In genomic region chr16:88633684-88634140, GRCh38 we compare ENCODE assay signal across 9 cellular contexts. TPM values are rescaled to one million over a fixed set of nuclear protein-coding genes. Genes with fewer than 3 reads are reported as not detected.
DNase-seq lines count a peak whose midpoint lies in the region; ATAC-seq and TF ChIP-seq lines count a peak whose summit lies in the region.
"Had no signal": no experiment of that assay in that cellular context is flagged by ENCODE, and none has a peak within 500 bp of the region (broad histone marks: within the 10 kb centered on the region; RNA-seq: fewer than 3 reads in every experiment).

No MANE protein-coding gene starts in this region.

- H3K27me3 ChIP-seq in Caco-2 (replicated peaks; ENCODE audit: control insufficient read depth, insufficient read depth, low read length) (no peaks in the 10 kb centered on the region), HUES6 (ENCODE audit: control insufficient read depth, insufficient read depth, low read length) (peaks cover 19% of the 10 kb centered on the region; the same call in 1 of the 2 replicates), foreskin keratinocyte (peaks cover 40% of the 10 kb centered on the region)

- H3K9me3 ChIP-seq in Caco-2 (no peaks in the 10 kb centered on the region), HUES6 (ENCODE audit: control insufficient read depth, insufficient read depth, low read depth, low read length) (no peaks in the 10 kb centered on the region)

- peaks cover 4% of the 10 kb centered on the region; the same call in 1 of the 2 replicates for H3K36me3 ChIP-seq in Caco-2 (ENCODE audit: control insufficient read depth, insufficient read depth, low read length)
- peaks cover 30% of the 10 kb centered on the region for H3K36me3 ChIP-seq in HUES6 (ENCODE audit: control insufficient read depth, insufficient read depth, low read length)

- ATAC-seq in GM19455 (IDR thresholded peaks at IDR 0.05; ENCODE audit: unreplicated experiment) (peak; percentile 16), foreskin keratinocyte (no peak), sciatic nerve (peak; percentile 48)

- POLR2A ChIA-PET in Caco-2 (lab: Charles Lee) = interaction anchor here (1.3 kb wide), 1 partner anchor 63 kb away, joined by 3 read pairs; the partner anchor contains the start of gene ZC3H18

- peak; percentile 54 to 69 for DNase-seq in Caco-2
- DNase-seq in activated T-cell treated with anti-CD3 and anti-CD28 coated beads for 4 hours = peak; percentile 35
- DNase-seq in foreskin keratinocyte = peak in 1 of 2 donors; percentile 18
- no peak for DNase-seq in sciatic nerve (ENCODE audit: low spot score)
- DNase-seq in SK-N-DZ (ENCODE audit: low spot score) = no peak
- no peak for DNase-seq in epidermal melanocyte (ENCODE audit: insufficient read length, low spot score)

- H3K9ac ChIP-seq in HUES6 (ENCODE audit: low read length) = no peak overlapping the region

- no peak overlapping the region for H3K27ac Mint-ChIP-seq in Caco-2 (ENCODE audit: unreplicated experiment)

- no peaks in the 10 kb centered on the region for H3K9me3 Mint-ChIP-seq in Caco-2 (ENCODE audit: unreplicated experiment)

- intact Hi-C loops in Caco-2 (cut with micrococcal nuclease; ENCODE audit: unreplicated experiment) = no loop called here
- intact Hi-C loops in sciatic nerve (cut with DNase I) = no loop called here

- peaks cover 89% of the 10 kb centered on the region for H3K36me3 Mint-ChIP-seq in Caco-2 (ENCODE audit: insufficient read depth, unreplicated experiment)

- TF ChIP-seq CTCF in Caco-2 (IDR thresholded peaks at IDR 0.05; ENCODE audit: insufficient read depth in 1 of 2, low read depth in 1 of 2, low read length in 1 of 2, severe bottlenecking in 1 of 2, unreplicated experiment in 1 of 2) (peak in 1 of 2 experiments; percentile 29), foreskin keratinocyte (conservative IDR thresholded peaks at IDR 0.05) (peak; percentile 48)

- CTCF ChIA-PET in Caco-2 (lab: Charles Lee) = interaction anchor here (0.7 to 1.3 kb wide), 3 partner anchors 15 to 165 kb away, joined by 3 to 6 read pairs (median 5); no protein-coding TSS in a partner anchor

- H3K4me3 Mint-ChIP-seq in Caco-2 (ENCODE audit: unreplicated experiment) = no peak overlapping the region

- H3K4me1 ChIP-seq in Caco-2 = peaks cover 3% of the 10 kb centered on the region; the same call in 1 of the 2 replicates
- peaks cover 17% of the 10 kb centered on the region for H3K4me1 ChIP-seq in HUES6 (ENCODE audit: control insufficient read depth, insufficient read depth, low read length)
- H3K4me1 ChIP-seq in foreskin keratinocyte = no peaks in the 10 kb centered on the region

- BruUV-seq in Caco-2 (replicated peaks; lab: Mats Ljungman, UMichigan) = no TSS peak

- H3K4me1 Mint-ChIP-seq in Caco-2 (ENCODE audit: low read depth, unreplicated experiment) = no peaks in the 10 kb centered on the region

- H3K27ac ChIP-seq in HUES6 (ENCODE audit: low read depth, low read length) = no peak overlapping the region
- no peak overlapping the region for H3K27ac ChIP-seq in foreskin keratinocyte
- H3K27ac ChIP-seq: SK-N-MC had no signal

- H3K4me3 ChIP-seq in Caco-2 (ENCODE audit: low read depth, low read length) (no peak overlapping the region), HUES6 (ENCODE audit: low read depth, low read length) (peak overlapping the region; percentile 70)
- H3K4me3 ChIP-seq: SK-N-MC had no signal

- H3K27me3 Mint-ChIP-seq in Caco-2 (ENCODE audit: insufficient read depth, unreplicated experiment) = no peaks in the 10 kb centered on the region

RNA-seq across cellular contexts. Expression of gene IL17C, which starts 4.7 kb away (rescaled TPM):
- not detected in 2 replicates for total RNA-seq in Caco-2 (2022)
- total RNA-seq in foreskin keratinocyte = not detected in 2 replicates
- not detected in 2 replicates for polyA plus RNA-seq in foreskin keratinocyte
- total RNA-seq in sciatic nerve = not detected
- polyA plus RNA-seq in SK-N-DZ (2014; cell fraction: cytosol; rRNA removed) = 0.77 TPM in 1 of 2 replicates, not detected in the other
- polyA plus RNA-seq in SK-N-DZ (2014; cell fraction: nucleus; rRNA removed) = not detected in 2 replicates

RNA-seq across cellular contexts. Expression of gene CYBA, which starts 17.1 kb away (rescaled TPM):
- 351 and 377 TPM in 2 replicates for total RNA-seq in Caco-2 (2022)
- 19.1 and 28.2 TPM in 2 replicates for total RNA-seq in foreskin keratinocyte
- 26.0 and 37.7 TPM in 2 replicates for polyA plus RNA-seq in foreskin keratinocyte
- total RNA-seq in sciatic nerve = 87.4 TPM
- 87.8 and 89.4 TPM in 2 replicates for polyA plus RNA-seq in SK-N-DZ (2014; cell fraction: cytosol; rRNA removed)
- polyA plus RNA-seq in SK-N-DZ (2014; cell fraction: nucleus; rRNA removed) = 94.7 and 97.2 TPM in 2 replicates

RNA-seq across cellular contexts. Expression of gene MVD, which starts 29.2 kb away (rescaled TPM):
- total RNA-seq in Caco-2 (2022) = 127 and 141 TPM in 2 replicates
- 240 and 305 TPM in 2 replicates for total RNA-seq in foreskin keratinocyte
- polyA plus RNA-seq in foreskin keratinocyte = 317 and 391 TPM in 2 replicates
- 64.4 TPM for total RNA-seq in sciatic nerve
- 79.6 and 90.5 TPM in 2 replicates for polyA plus RNA-seq in SK-N-DZ (2014; cell fraction: cytosol; rRNA removed)
- polyA plus RNA-seq in SK-N-DZ (2014; cell fraction: nucleus; rRNA removed) = 223 and 279 TPM in 2 replicates

RNA-seq across cellular contexts. Expression of gene SNAI3, which starts 52.6 kb away (rescaled TPM):
- 3.5 TPM in 2 replicates for total RNA-seq in Caco-2 (2022)
- not detected in 2 replicates for total RNA-seq in foreskin keratinocyte
- polyA plus RNA-seq in foreskin keratinocyte = 0.06 and 0.09 TPM in 2 replicates
- total RNA-seq in sciatic nerve = 0.53 TPM
- 0.22 and 0.82 TPM in 2 replicates for polyA plus RNA-seq in SK-N-DZ (2014; cell fraction: cytosol; rRNA removed)
- 0.16 and 0.21 TPM in 2 replicates for polyA plus RNA-seq in SK-N-DZ (2014; cell fraction: nucleus; rRNA removed)

Comparison
In these comparisons a context has a peak if more than half of its experiments do, and no peak if none do; other contexts are left out.
1. DNase-seq: peak in Caco-2 (2 of 2) and activated T-cell treated with anti-CD3 and anti-CD28 coated beads for 4 hours (single experiment); none in sciatic nerve (single experiment), SK-N-DZ (single experiment) and epidermal melanocyte (single experiment).